In the genomic region with DNA sequence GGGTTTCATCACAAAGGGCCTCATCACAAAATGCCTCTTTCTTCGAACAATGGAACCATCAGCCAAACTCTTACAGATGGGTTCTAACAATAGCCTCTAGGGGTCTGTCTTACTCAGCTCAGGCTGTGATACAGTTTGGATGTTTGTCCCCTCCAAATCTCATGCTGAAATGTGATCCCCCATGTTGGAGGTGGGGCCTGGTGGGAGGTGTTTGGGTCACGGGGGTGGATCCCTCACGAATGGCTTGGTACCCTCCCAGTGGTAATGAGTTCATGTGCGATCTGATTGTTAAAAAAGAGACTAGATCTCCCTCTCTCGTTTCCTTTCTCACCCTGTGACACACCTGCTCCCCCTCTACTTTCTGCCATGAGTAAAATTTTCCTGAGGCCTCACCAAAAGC, we compare ENCODE assay signal across 12 cellular contexts. TPM values are rescaled to one million over a fixed set of nuclear protein-coding genes. Genes with fewer than 3 reads are reported as not detected.
DNase-seq lines count a peak whose midpoint lies in the region; TF ChIP-seq lines count a peak whose summit lies in the region.
"Had no signal": no experiment of that assay in that cellular context is flagged by ENCODE, and none has a peak within 500 bp of the region (broad histone marks: within the 10 kb centered on the region; RNA-seq: fewer than 3 reads in every experiment).

No MANE protein-coding gene starts in this region.

- H3K27me3 Mint-ChIP-seq in activated naive CD4-positive, alpha-beta T cell treated with anti-CD3 and anti-CD28 coated beads, Interleukin-2, amount 50 U/mL, for 24 hours = no peaks in the 10 kb centered on the region

- intact Hi-C loops in posterior vena cava (cut with DNase I) = no loop called here

- H3K9me3 Mint-ChIP-seq in activated naive CD4-positive, alpha-beta T cell treated with anti-CD3 and anti-CD28 coated beads, Interleukin-2, amount 50 U/mL, for 24 hours = no peaks in the 10 kb centered on the region
- H3K9me3 Mint-ChIP-seq: CD4-positive, alpha-beta memory T cell had no signal

- H3K27ac Mint-ChIP-seq in activated naive CD4-positive, alpha-beta T cell treated with anti-CD3 and anti-CD28 coated beads, Interleukin-2, amount 50 U/mL, for 24 hours = peak overlapping the region; percentile 27
- H3K27ac Mint-ChIP-seq: CD4-positive, alpha-beta memory T cell had no signal

- peak; percentile 67 for DNase-seq in NCI-H2171 treated with DMSO at 0.1 percent for 48 hours (lab: John Stamatoyannopoulos, UW)
- peak; percentile 28 to 51 for DNase-seq in stimulated activated CD4-positive, alpha-beta T cell treated with anti-CD3 and anti-CD28 coated beads, Interleukin-15, amount 100 ng/mL, for 48 hours (ENCODE audit: low read depth in 2 of 2)
- no peak for DNase-seq in DMS53 (lab: John Stamatoyannopoulos, UW)
- no peak for DNase-seq in NCI-H1436 treated with DMSO at 0.1 percent for 48 hours (lab: John Stamatoyannopoulos, UW)
- DNase-seq in posterior vena cava (ENCODE audit: low spot score) = no peak
- no peak for DNase-seq in hippocampal formation (lab: John Stamatoyannopoulos, UW)
- DNase-seq: CD4-positive, alpha-beta memory T cell; NCI-H1436; PC-3; sigmoid colon had no signal

- H3K36me3 Mint-ChIP-seq in activated naive CD4-positive, alpha-beta T cell treated with anti-CD3 and anti-CD28 coated beads, Interleukin-2, amount 50 U/mL, for 24 hours = no peaks in the 10 kb centered on the region
- H3K36me3 Mint-ChIP-seq: CD4-positive, alpha-beta memory T cell had no signal

- peak; percentile 7 for TF ChIP-seq CTCF in GM12873 (IDR thresholded peaks at IDR 0.05; ENCODE audit: insufficient read depth, low read depth, low read length, missing control alignments)

- no peak overlapping the region for H3K4me3 Mint-ChIP-seq in activated naive CD4-positive, alpha-beta T cell treated with anti-CD3 and anti-CD28 coated beads, Interleukin-2, amount 50 U/mL, for 24 hours
- H3K4me3 Mint-ChIP-seq: CD4-positive, alpha-beta memory T cell had no signal

- peaks cover 8% of the 10 kb centered on the region for H3K4me1 Mint-ChIP-seq in activated naive CD4-positive, alpha-beta T cell treated with anti-CD3 and anti-CD28 coated beads, Interleukin-2, amount 50 U/mL, for 24 hours

RNA-seq across cellular contexts. Expression of a gene that starts 47.9 kb away (rescaled TPM):
- 1 to 10 TPM in 1 of 2 donors, under 1 TPM in 1; 0.14 to 1.2 TPM for total RNA-seq in posterior vena cava
- total RNA-seq: PC-3 had no signal

Comparison
In these comparisons a context has a peak if more than half of its experiments do, and no peak if none do; other contexts are left out.
1. DNase-seq: peak in NCI-H2171 treated with DMSO at 0.1 percent for 48 hours (single experiment) and stimulated activated CD4-positive, alpha-beta T cell treated with anti-CD3 and anti-CD28 coated beads, Interleukin-15, amount 100 ng/mL, for 48 hours (2 of 2); none in DMS53 (single experiment), NCI-H1436 treated with DMSO at 0.1 percent for 48 hours (single experiment), posterior vena cava (single experiment) and hippocampal formation (0 of 2).